ENCODE assay signal across 19 cellular contexts in genomic region chr2:86044045-86044444, GRCh38.
"Had no signal": no experiment of that assay in that cellular context is flagged by ENCODE, and none has a peak within 500 bp of the region (broad histone marks: within the 10 kb centered on the region; RNA-seq: fewer than 3 reads in every experiment).

No MANE protein-coding gene starts in this region.

- H3K27ac ChIP-seq: brain microvascular endothelial cell, gastroesophageal sphincter, heart left ventricle, parathyroid adenoma, skin epidermis, vagina had no signal

- H3K9me3 Mint-ChIP-seq: activated naive CD4-positive, alpha-beta T cell treated with anti-CD3 and anti-CD28 coated beads for 36 hours; natural killer cell; stimulated activated naive CD8-positive, alpha-beta T cell treated with anti-CD3 and anti-CD28 coated beads, Interleukin-15, amount 100 ng/mL, for 72 hours had no signal

- H3K4me1 ChIP-seq: parathyroid adenoma had no signal

- DNase-seq: activated CD4-positive, alpha-beta T cell treated with anti-CD3 and anti-CD28 coated beads for 48 hours; activated CD4-positive, CD25-positive, alpha-beta regulatory T cell; activated CD8-positive, alpha-beta T cell treated with anti-CD3 and anti-CD28 coated beads, Interleukin-2, amount 10 ng/mL, durations not matched to agents 7 days and 5 days; activated naive CD4-positive, alpha-beta T cell treated with anti-CD3 and anti-CD28 coated beads for 36 hours; aorta; brain microvascular endothelial cell; cortex of kidney; effector CD4-positive, alpha-beta T cell; mesendoderm; natural killer cell; stimulated activated naive CD8-positive, alpha-beta T cell treated with anti-CD3 and anti-CD28 coated beads, Interleukin-15, amount 100 ng/mL, for 72 hours; T1000; trophoblast cell had no signal

- ATAC-seq: activated CD8-positive, alpha-beta T cell treated with anti-CD3 and anti-CD28 coated beads, Interleukin-2, amount 10 ng/mL, durations not matched to agents 7 days and 5 days; esophagus mucosa; gastroesophageal sphincter; heart left ventricle; natural killer cell; stimulated activated naive CD8-positive, alpha-beta T cell treated with anti-CD3 and anti-CD28 coated beads, Interleukin-15, amount 100 ng/mL, for 72 hours had no signal

- H3K4me3 Mint-ChIP-seq: activated CD8-positive, alpha-beta T cell treated with anti-CD3 and anti-CD28 coated beads, Interleukin-2, amount 10 ng/mL, durations not matched to agents 7 days and 5 days; activated naive CD4-positive, alpha-beta T cell treated with anti-CD3 and anti-CD28 coated beads for 36 hours; natural killer cell; stimulated activated naive CD8-positive, alpha-beta T cell treated with anti-CD3 and anti-CD28 coated beads, Interleukin-15, amount 100 ng/mL, for 72 hours had no signal

- H3K79me2 ChIP-seq: parathyroid adenoma had no signal

- H3K27me3 ChIP-seq: brain microvascular endothelial cell, gastroesophageal sphincter, heart left ventricle, vagina had no signal

- H2AFZ ChIP-seq: parathyroid adenoma had no signal

- H3K4me3 ChIP-seq: gastroesophageal sphincter, heart left ventricle, skin epidermis, vagina had no signal

- H3K27ac Mint-ChIP-seq: activated naive CD4-positive, alpha-beta T cell treated with anti-CD3 and anti-CD28 coated beads for 36 hours had no signal

- H3K9ac ChIP-seq: parathyroid adenoma had no signal

- H3K9me3 ChIP-seq: gastroesophageal sphincter, heart left ventricle, vagina had no signal

- H3K27me3 Mint-ChIP-seq: stimulated activated naive CD8-positive, alpha-beta T cell treated with anti-CD3 and anti-CD28 coated beads, Interleukin-15, amount 100 ng/mL, for 72 hours had no signal
